In the genomic region with DNA sequence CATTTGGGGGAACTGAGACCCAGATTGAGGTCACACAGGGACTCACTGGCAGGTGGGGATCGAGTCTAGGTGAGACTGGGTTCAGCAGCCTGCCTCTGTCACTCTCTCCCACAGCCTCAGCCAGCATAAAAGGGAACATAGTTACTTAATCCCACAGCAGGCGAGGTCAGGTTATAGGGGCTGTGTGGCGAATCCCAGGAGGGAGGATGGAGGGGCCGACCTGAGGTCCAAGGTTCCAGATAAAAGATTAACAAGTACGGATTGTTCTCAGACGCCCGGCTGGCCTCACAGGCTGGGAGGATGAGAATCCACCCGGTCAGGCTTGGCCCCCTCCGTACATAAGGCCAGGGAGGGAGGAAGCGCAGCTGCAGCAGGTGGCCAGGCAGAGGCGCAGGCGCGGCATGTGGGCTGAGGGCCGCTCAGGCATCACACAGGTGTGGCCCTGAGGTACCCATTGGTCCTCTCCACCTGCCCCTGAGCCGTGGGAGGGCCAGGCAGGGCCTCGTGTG, we compare ENCODE assay signal across 9 cellular contexts. TPM values are rescaled to one million over a fixed set of nuclear protein-coding genes. Genes with fewer than 3 reads are reported as not detected.
DNase-seq lines count a peak whose midpoint lies in the region; ATAC-seq and TF ChIP-seq lines count a peak whose summit lies in the region.
"Had no signal": no experiment of that assay in that cellular context is flagged by ENCODE, and none has a peak within 500 bp of the region (broad histone marks: within the 10 kb centered on the region; RNA-seq: fewer than 3 reads in every experiment).

No MANE protein-coding gene starts in this region.

- no peak for TF ChIP-seq CTCF in osteoblast (IDR thresholded peaks at IDR 0.05; ENCODE audit: extremely low read depth, low read depth, low read length)

- peak; percentile 24 for DNase-seq in DMS 273 (lab: John Stamatoyannopoulos, UW; ENCODE audit: unreplicated experiment)
- DNase-seq in DMS 273 treated with DMSO at 0.1 percent for 48 hours (lab: John Stamatoyannopoulos, UW), result no peak
- peak; percentile 37 for DNase-seq in activated CD4-positive, alpha-beta T cell treated with anti-CD3 and anti-CD28 coated beads, Interleukin-2, amount 50 U/mL, for 1 hour
- DNase-seq in osteoblast (ENCODE audit: insufficient read length, low spot score, missing footprints), result peak; percentile 74
- DNase-seq in DMS79 (lab: John Stamatoyannopoulos, UW), result no peak
- DNase-seq in MV-4-11 (lab: John Stamatoyannopoulos, UW), result no peak

- H3K27me3 ChIP-seq in osteoblast (ENCODE audit: insufficient read depth, low read length), result no peaks in the 10 kb centered on the region

- peak; percentile 50 for ATAC-seq in HG02798 (IDR thresholded peaks at IDR 0.05; ENCODE audit: poor library complexity, unreplicated experiment)
- no peak for ATAC-seq in activated CD4-positive, CD25-positive, alpha-beta regulatory T cell treated with anti-CD3 and anti-CD28 coated beads, Interleukin-2, amount 50 U/mL, for 24 hours

- H2AFZ ChIP-seq in osteoblast (ENCODE audit: low read length), result no peak overlapping the region

- no peaks in the 10 kb centered on the region for H3K9me3 ChIP-seq in osteoblast (ENCODE audit: low read depth, low read length)

- peaks cover 12% of the 10 kb centered on the region for H3K4me1 ChIP-seq in osteoblast (ENCODE audit: insufficient read depth, low read length)

- no peaks in the 10 kb centered on the region for H3K36me3 ChIP-seq in osteoblast (ENCODE audit: insufficient read depth, low read length)

- no peaks in the 10 kb centered on the region for H3K79me2 ChIP-seq in osteoblast (ENCODE audit: insufficient read depth, low read length)

- H4K20me1 ChIP-seq in osteoblast (ENCODE audit: insufficient read depth, low read length), result no peaks in the 10 kb centered on the region

- H3K27ac ChIP-seq in osteoblast (ENCODE audit: low read depth, low read length), result no peak overlapping the region
- H3K27ac ChIP-seq: 22Rv1 had no signal

- no peak overlapping the region for H3K4me2 ChIP-seq in osteoblast (ENCODE audit: insufficient read depth, low read length)

- no peak overlapping the region for H3K4me3 ChIP-seq in osteoblast (ENCODE audit: insufficient read depth, low read length)

RNA-seq across cellular contexts. Expression of a gene that starts 3.3 kb away (rescaled TPM):
- total RNA-seq in osteoblast, result 0.36 and 0.88 TPM in 2 replicates

RNA-seq across cellular contexts. Expression of a gene that starts 34.2 kb away (rescaled TPM):
- total RNA-seq in osteoblast, result 38.4 and 38.6 TPM in 2 replicates

Comparison
In these comparisons a context has a peak if more than half of its experiments do, and no peak if none do; other contexts are left out.
1. DNase-seq: peak in DMS 273 (single experiment), activated CD4-positive, alpha-beta T cell treated with anti-CD3 and anti-CD28 coated beads, Interleukin-2, amount 50 U/mL, for 1 hour (single experiment) and osteoblast (single experiment); none in DMS 273 treated with DMSO at 0.1 percent for 48 hours (single experiment), DMS79 (single experiment) and MV-4-11 (single experiment).